6 cellular contexts compared by ENCODE assay signal in the genomic region with DNA sequence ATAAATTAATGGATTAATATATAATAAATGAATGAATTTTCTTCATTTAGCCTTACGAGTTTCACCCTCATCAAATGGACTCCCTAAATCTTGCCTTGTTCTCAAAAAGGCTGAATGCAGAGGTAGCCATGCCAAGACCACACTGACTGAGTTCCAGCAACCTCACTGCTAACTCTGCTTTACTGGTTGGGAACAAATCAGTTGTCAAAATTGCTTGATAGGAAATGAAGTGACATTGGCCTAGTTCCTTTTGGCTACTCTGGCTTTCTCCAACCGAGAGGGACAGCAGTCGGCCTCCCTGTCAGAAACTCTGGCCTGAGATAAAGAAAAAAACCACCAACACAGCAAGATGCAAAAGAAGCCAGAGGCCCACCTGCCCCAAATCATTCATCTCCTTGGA.
"Had no signal": no experiment of that assay in that cellular context is flagged by ENCODE, and none has a peak within 500 bp of the region (broad histone marks: within the 10 kb centered on the region; RNA-seq: fewer than 3 reads in every experiment).

No MANE protein-coding gene starts in this region.

- H3K36me3 Mint-ChIP-seq: IgD-negative memory B cell had no signal

- H3K27ac ChIP-seq: HL-60 had no signal

- H3K4me3 ChIP-seq: K562 had no signal

- DNase-seq: IMR-90, KBM-7 had no signal

- ATAC-seq: HepG2, K562 had no signal

- H3K4me3 Mint-ChIP-seq: IgD-negative memory B cell had no signal

- H3K27ac Mint-ChIP-seq: IgD-negative memory B cell had no signal

- H3K4me1 Mint-ChIP-seq: IgD-negative memory B cell had no signal
